ENCODE assay signal across 16 cellular contexts in genomic region chr15:50977157-50977556, GRCh38.
"Had no signal": no experiment of that assay in that cellular context is flagged by ENCODE, and none has a peak within 500 bp of the region (broad histone marks: within the 10 kb centered on the region; RNA-seq: fewer than 3 reads in every experiment).

No MANE protein-coding gene starts in this region.

- DNase-seq: activated naive CD4-positive, alpha-beta T cell treated with anti-CD3 and anti-CD28 coated beads for 36 hours; activated naive CD8-positive, alpha-beta T cell treated with anti-CD3 and anti-CD28 coated beads, Interleukin-2, amount 50 U/mL, for 24 hours; activated T-cell treated with anti-CD3 and anti-CD28 coated beads for 4 hours; body of pancreas; central memory CD4-positive, alpha-beta T cell; left ventricle myocardium inferior; nephron progenitor cell; occipital lobe; SK-N-SH; stimulated activated CD4-positive, alpha-beta T cell treated with anti-CD3 and anti-CD28 coated beads, Interleukin-4, amount 100 ng/mL, for 24 hours; stimulated activated naive CD4-positive, alpha-beta T cell treated with Interleukin-2 at 50 U/mL for 16 hours; T-cell; T-helper 9 cell had no signal

- FAIRE-seq: keratinocyte had no signal

- ATAC-seq: activated CD4-positive, CD25-positive, alpha-beta regulatory T cell treated with anti-CD3 and anti-CD28 coated beads, Interleukin-2, amount 50 U/mL, for 24 hours; activated naive CD8-positive, alpha-beta T cell treated with anti-CD3 and anti-CD28 coated beads, Interleukin-2, amount 50 U/mL, for 24 hours; activated T-helper 17 cell treated with anti-CD3 and anti-CD28 coated beads, Interleukin-2, amount 50 U/mL, for 72 hours; body of pancreas; T-cell had no signal
